Comparison of ENCODE assay signal across 34 cellular contexts in the genomic region with DNA sequence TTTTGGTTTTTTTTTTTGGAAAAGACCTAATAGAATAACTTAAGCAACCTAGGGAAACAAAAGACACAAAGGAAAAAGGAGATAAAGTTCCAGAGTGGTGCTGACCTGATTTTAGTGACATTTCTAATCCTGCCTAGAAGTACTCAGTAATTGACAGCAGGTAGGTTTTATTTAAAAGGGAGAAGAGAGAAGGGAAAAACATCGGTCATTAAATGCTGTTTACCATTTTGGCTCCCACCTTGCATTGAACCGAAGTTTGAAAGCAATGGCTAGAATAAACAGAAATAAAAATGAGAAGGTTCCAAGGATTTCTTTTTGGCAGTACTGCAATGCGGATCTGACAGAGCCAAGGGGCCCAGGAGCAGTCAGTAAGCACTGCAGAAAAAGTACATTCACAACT.
"Had no signal": no experiment of that assay in that cellular context is flagged by ENCODE, and none has a peak within 500 bp of the region (broad histone marks: within the 10 kb centered on the region; RNA-seq: fewer than 3 reads in every experiment).

No MANE protein-coding gene starts in this region.

- H3K4me3 ChIP-seq: MG63 had no signal

- H3K9me3 ChIP-seq: MG63 had no signal

- DNase-seq: Karpas-422, Kasumi-1, MG63, MM.1S, MV-4-11, NCI-H1048, NCI-H1092, NCI-H1092 treated with DMSO at 0.1 percent for 48 hours, NCI-H1105, NCI-H1105 treated with DMSO at 0.1 percent for 48 hours, NCI-H1417, NCI-H1417 treated with DMSO at 0.1 percent for 48 hours, NCI-H1436, NCI-H1436 treated with DMSO at 0.1 percent for 48 hours, NCI-H146, NCI-H1694, NCI-H1694 treated with DMSO at 0.1 percent for 48 hours, NCI-H187, NCI-H187 treated with DMSO at 0.1 percent for 48 hours, NCI-H1930, NCI-H2029, NCI-H2029 treated with DMSO at 0.1 percent for 48 hours, NCI-H2081, NCI-H2081 treated with DMSO at 0.1 percent for 48 hours, NCI-H2107, NCI-H2171, NCI-H2171 treated with DMSO at 0.1 percent for 48 hours, NCI-H2227 treated with DMSO at 0.1 percent for 48 hours, NCI-H226, NCI-H345, NCI-H446, NCI-H446 treated with DMSO at 0.1 percent for 48 hours, NCI-H510A, NCI-H510A treated with DMSO at 0.1 percent for 48 hours had no signal
